In genomic region chr3:185912512-185912911, GRCh38 we compare ENCODE assay signal across 19 cellular contexts. TPM values are rescaled to one million over a fixed set of nuclear protein-coding genes. Genes with fewer than 3 reads are reported as not detected.
DNase-seq lines count a peak whose midpoint lies in the region; ATAC-seq and TF ChIP-seq lines count a peak whose summit lies in the region.
"Had no signal": no experiment of that assay in that cellular context is flagged by ENCODE, and none has a peak within 500 bp of the region (broad histone marks: within the 10 kb centered on the region; RNA-seq: fewer than 3 reads in every experiment).

No MANE protein-coding gene starts in this region.

- no peaks in the 10 kb centered on the region for H3K4me1 ChIP-seq in endodermal cell (ENCODE audit: control insufficient read depth, insufficient read depth, low read length)
- H3K4me1 ChIP-seq: Caco-2, HAP-1 had no signal

- H3K9ac ChIP-seq in endodermal cell (ENCODE audit: extremely low read depth, low read length, poor library complexity, severe bottlenecking) = no peak overlapping the region
- H3K9ac ChIP-seq: SK-N-SH had no signal

- H3K27me3 ChIP-seq in endodermal cell (ENCODE audit: control insufficient read depth, insufficient read depth, low read length, poor library complexity, severe bottlenecking) = no peaks in the 10 kb centered on the region

- no peaks in the 10 kb centered on the region for H3K27me3 Mint-ChIP-seq in natural killer cell (ENCODE audit: low read depth in 2 of 2)
- no peaks in the 10 kb centered on the region for H3K27me3 Mint-ChIP-seq in natural killer cell treated with Interleukin-12 subunit alpha and Interleukin-12 subunit beta and Interleukin-15 and Interleukin-18, amount 100 ng/mL, for 72 hours
- no peaks in the 10 kb centered on the region for H3K27me3 Mint-ChIP-seq in T-helper 17 cell
- H3K27me3 Mint-ChIP-seq in endodermal cell (ENCODE audit: insufficient read depth) = no peaks in the 10 kb centered on the region

- WGBS in endodermal cell (ENCODE audit: insufficient coverage in 1 of 2, insufficient read length in 1 of 2), 2 experiments = 87 to 93% methylated on average over 11 of the region's 11 CpGs

- H3K4me3 Mint-ChIP-seq in natural killer cell (no peak overlapping the region), T-helper 17 cell (peak overlapping the region; percentile 33), endodermal cell (no peak overlapping the region)
- H3K4me3 Mint-ChIP-seq in natural killer cell treated with Interleukin-12 subunit alpha and Interleukin-12 subunit beta and Interleukin-15 and Interleukin-18, amount 100 ng/mL, for 72 hours = no peak overlapping the region
- H3K4me3 Mint-ChIP-seq: CD14-positive monocyte had no signal

- TF ChIP-seq CTCF in natural killer cell (IDR thresholded peaks at IDR 0.05) = no peak
- no peak for TF ChIP-seq CTCF in endodermal cell (conservative IDR thresholded peaks at IDR 0.05)

- intact Hi-C loops in natural killer cell (cut with micrococcal nuclease) = no loop called here

- H3K9me3 ChIP-seq in T-helper 17 cell (ENCODE audit: control insufficient read depth, low read length, poor library complexity, severe bottlenecking) (no peaks in the 10 kb centered on the region), endodermal cell (ENCODE audit: control insufficient read depth, low read length) (no peaks in the 10 kb centered on the region)
- H3K9me3 ChIP-seq: Caco-2, HAP-1, SK-N-SH had no signal

- no peak overlapping the region for H3K4me3 ChIP-seq in endodermal cell (ENCODE audit: low read length)
- H3K4me3 ChIP-seq: HAP-1 had no signal

- peaks cover 13% of the 10 kb centered on the region for H3K36me3 Mint-ChIP-seq in natural killer cell
- peaks cover 16% of the 10 kb centered on the region for H3K36me3 Mint-ChIP-seq in natural killer cell treated with Interleukin-12 subunit alpha and Interleukin-12 subunit beta and Interleukin-15 and Interleukin-18, amount 100 ng/mL, for 72 hours
- peaks cover 2% of the 10 kb centered on the region for H3K36me3 Mint-ChIP-seq in T-helper 17 cell (ENCODE audit: low read depth)
- peaks cover 34% of the 10 kb centered on the region for H3K36me3 Mint-ChIP-seq in endodermal cell (ENCODE audit: low read depth)

- H3K4me1 Mint-ChIP-seq in natural killer cell (peaks cover 32 to 34% of the 10 kb centered on the region in 2 donors), T-helper 17 cell (peaks cover 13% of the 10 kb centered on the region), endodermal cell (no peaks in the 10 kb centered on the region)
- H3K4me1 Mint-ChIP-seq in natural killer cell treated with Interleukin-12 subunit alpha and Interleukin-12 subunit beta and Interleukin-15 and Interleukin-18, amount 100 ng/mL, for 72 hours (ENCODE audit: low read depth in 2 of 2) = peaks cover 5 to 21% of the 10 kb centered on the region in 2 donors
- H3K4me1 Mint-ChIP-seq: CD14-positive monocyte had no signal

- H3K27ac Mint-ChIP-seq in natural killer cell (peak overlapping the region; percentile 70 to 83), T-helper 17 cell (peak overlapping the region; percentile 39), endodermal cell (no peak overlapping the region)
- no peak overlapping the region for H3K27ac Mint-ChIP-seq in natural killer cell treated with Interleukin-12 subunit alpha and Interleukin-12 subunit beta and Interleukin-15 and Interleukin-18, amount 100 ng/mL, for 72 hours
- H3K27ac Mint-ChIP-seq: CD14-positive monocyte had no signal

- H3K9me3 Mint-ChIP-seq in natural killer cell (no peaks in the 10 kb centered on the region), endodermal cell (no peaks in the 10 kb centered on the region)
- H3K9me3 Mint-ChIP-seq in natural killer cell treated with Interleukin-12 subunit alpha and Interleukin-12 subunit beta and Interleukin-15 and Interleukin-18, amount 100 ng/mL, for 72 hours = no peaks in the 10 kb centered on the region
- H3K9me3 Mint-ChIP-seq: CD14-positive monocyte had no signal

- ATAC-seq in natural killer cell = peak in 1 of 3 donors; percentile 1
- ATAC-seq in natural killer cell treated with Interleukin-12 subunit alpha and Interleukin-12 subunit beta and Interleukin-15 and Interleukin-18, amount 100 ng/mL, for 72 hours = no peak
- ATAC-seq in T-helper 17 cell = peak; percentile 1

- DNase-seq in natural killer cell (no peak), T-helper 17 cell (no peak), endodermal cell (peak; percentile 55), NCI-H345 treated with DMSO at 0.1 percent for 48 hours (lab: John Stamatoyannopoulos, UW; ENCODE audit: unreplicated experiment) (no peak), retina (no peak)
- DNase-seq in natural killer cell treated with Interleukin-12 subunit alpha and Interleukin-12 subunit beta and Interleukin-15 and Interleukin-18, amount 100 ng/mL, for 72 hours (ENCODE audit: low spot score) = no peak
- no peak for DNase-seq in stimulated activated CD4-positive, alpha-beta T cell treated with anti-CD3 and anti-CD28 coated beads, Interleukin-2, amount 100 ng/mL, for 24 hours
- DNase-seq: ACHN, AML-193, Caco-2, KG1, NCI-H1048, NCI-H146, NCI-H2081 treated with DMSO at 0.1 percent for 48 hours, NCI-H2227 treated with DMSO at 0.1 percent for 48 hours, NCI-H524 treated with DMSO at 0.1 percent for 48 hours, SK-N-SH had no signal

- H3K27ac ChIP-seq in endodermal cell (ENCODE audit: low read depth, low read length) = no peak overlapping the region

- H3K36me3 ChIP-seq in endodermal cell (ENCODE audit: control insufficient read depth, insufficient read depth, low read length) = peaks cover 47% of the 10 kb centered on the region

RNA-seq across cellular contexts. Expression of gene TRA2B, which starts 25.3 kb away (rescaled TPM):
- 100 to 1,000 TPM; 565 to 669 (median 596) TPM for total RNA-seq in natural killer cell
- total RNA-seq in natural killer cell treated with Interleukin-12 subunit alpha and Interleukin-12 subunit beta and Interleukin-15 and Interleukin-18, amount 100 ng/mL, for 72 hours = 100 to 1,000 TPM; 266 to 286 TPM
- 100 to 1,000 TPM; 542 to 637 TPM for total RNA-seq in T-helper 17 cell
- total RNA-seq in endodermal cell = 100 to 1,000 TPM; 222 to 230 TPM
- 259 TPM for polyA plus RNA-seq in endodermal cell (2013, experiment 1 of 2)
- 232 TPM for polyA plus RNA-seq in endodermal cell (2013, experiment 2 of 2)

Comparison
In these comparisons a context has a peak if more than half of its experiments do, and no peak if none do; other contexts are left out.
1. H3K27ac Mint-ChIP-seq: peak in natural killer cell (2 of 2) and T-helper 17 cell (single experiment); none in natural killer cell treated with Interleukin-12 subunit alpha and Interleukin-12 subunit beta and Interleukin-15 and Interleukin-18, amount 100 ng/mL, for 72 hours (0 of 2) and endodermal cell (single experiment).